In the genomic region with DNA sequence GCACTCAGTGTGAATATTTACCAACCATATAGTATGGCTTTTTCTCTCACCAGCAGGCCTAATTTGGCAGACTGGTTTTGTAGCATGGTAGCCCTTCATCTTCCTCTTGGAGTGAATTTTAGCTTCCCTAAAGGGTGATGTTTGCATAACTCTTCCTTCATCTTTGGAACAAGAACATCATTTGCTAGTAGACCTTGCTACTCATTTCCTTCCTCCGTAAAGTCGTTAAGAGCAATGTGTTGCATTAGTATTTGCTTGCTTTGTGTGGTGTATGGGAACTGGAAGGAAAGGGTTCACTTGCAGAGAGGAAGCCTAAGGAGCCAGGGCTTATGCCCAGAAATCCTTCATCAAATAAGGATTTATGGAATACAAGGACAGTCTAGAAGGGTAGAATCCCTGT, we compare ENCODE assay signal across 20 cellular contexts.
"Had no signal": no experiment of that assay in that cellular context is flagged by ENCODE, and none has a peak within 500 bp of the region (broad histone marks: within the 10 kb centered on the region; RNA-seq: fewer than 3 reads in every experiment).

No MANE protein-coding gene starts in this region.

- H3K4me1 Mint-ChIP-seq: activated B cell treated with CpG ODN at 0.5 μM for 24 hours; activated CD4-positive, alpha-beta memory T cell treated with anti-CD3 and anti-CD28 coated beads, Interleukin-2, amount 10 ng/mL, durations not matched to agents 7 days and 5 days; activated CD4-positive, alpha-beta T cell treated with anti-CD3 and anti-CD28 coated beads, Interleukin-2, amount 10 ng/mL, durations not matched to agents 7 days and 5 days; activated T-helper 17 cell treated with anti-CD3 and anti-CD28 coated beads, Interleukin-2, amount 50 U/mL, for 72 hours had no signal

- H3K27ac Mint-ChIP-seq: activated B cell treated with CpG ODN at 0.5 μM for 24 hours; activated CD4-positive, alpha-beta memory T cell treated with anti-CD3 and anti-CD28 coated beads, Interleukin-2, amount 10 ng/mL, durations not matched to agents 7 days and 5 days; activated CD4-positive, alpha-beta T cell treated with anti-CD3 and anti-CD28 coated beads, Interleukin-2, amount 10 ng/mL, durations not matched to agents 7 days and 5 days; activated naive CD4-positive, alpha-beta T cell treated with anti-CD3 and anti-CD28 coated beads for 36 hours; activated naive CD8-positive, alpha-beta T cell; activated T-helper 17 cell treated with anti-CD3 and anti-CD28 coated beads, Interleukin-2, amount 50 U/mL, for 72 hours; T-helper 1 cell treated with Interleukin-12 subunit alpha and Interleukin-12 subunit beta and Interleukin-4 antibody, amounts not matched to agents 30 μg/mL and 1 μg/mL, for 36 hours had no signal

- DNase-seq: activated B cell treated with CpG ODN at 0.5 μM for 24 hours; activated CD4-positive, alpha-beta memory T cell treated with anti-CD3 and anti-CD28 coated beads, Interleukin-2, amount 10 ng/mL, durations not matched to agents 7 days and 5 days; activated CD4-positive, alpha-beta T cell treated with anti-CD3 and anti-CD28 coated beads, Interleukin-2, amount 10 ng/mL, durations not matched to agents 7 days and 5 days; activated gamma-delta T cell; activated naive CD4-positive, alpha-beta T cell treated with anti-CD3 and anti-CD28 coated beads for 36 hours; activated T-cell treated with anti-CD3 and anti-CD28 coated beads for 4 hours; activated T-cell treated with anti-CD3 and anti-CD28 coated beads, Interleukin-2, amount 50 U/mL, for 48 hours; cerebellar nuclear complex; KBM-7; NCI-H1092 treated with DMSO at 0.1 percent for 48 hours; NCI-H1417 treated with DMSO at 0.1 percent for 48 hours; NCI-H1694; NCI-H2029; NCI-H2107; NCI-H2171 treated with DMSO at 0.1 percent for 48 hours; NCI-H345; NCI-H510A had no signal

- H3K4me3 Mint-ChIP-seq: activated B cell treated with CpG ODN at 0.5 μM for 24 hours; activated CD4-positive, alpha-beta memory T cell treated with anti-CD3 and anti-CD28 coated beads, Interleukin-2, amount 10 ng/mL, durations not matched to agents 7 days and 5 days; activated CD4-positive, alpha-beta T cell treated with anti-CD3 and anti-CD28 coated beads, Interleukin-2, amount 10 ng/mL, durations not matched to agents 7 days and 5 days; activated naive CD4-positive, alpha-beta T cell treated with anti-CD3 and anti-CD28 coated beads for 36 hours; activated naive CD8-positive, alpha-beta T cell; activated T-helper 17 cell treated with anti-CD3 and anti-CD28 coated beads, Interleukin-2, amount 50 U/mL, for 72 hours; T-helper 1 cell treated with Interleukin-12 subunit alpha and Interleukin-12 subunit beta and Interleukin-4 antibody, amounts not matched to agents 30 μg/mL and 1 μg/mL, for 36 hours had no signal

- H3K9me3 Mint-ChIP-seq: activated B cell treated with CpG ODN at 0.5 μM for 24 hours; activated CD4-positive, alpha-beta memory T cell treated with anti-CD3 and anti-CD28 coated beads, Interleukin-2, amount 10 ng/mL, durations not matched to agents 7 days and 5 days; activated CD4-positive, alpha-beta T cell treated with anti-CD3 and anti-CD28 coated beads, Interleukin-2, amount 10 ng/mL, durations not matched to agents 7 days and 5 days; activated naive CD4-positive, alpha-beta T cell treated with anti-CD3 and anti-CD28 coated beads for 36 hours; T-helper 1 cell treated with Interleukin-12 subunit alpha and Interleukin-12 subunit beta and Interleukin-4 antibody, amounts not matched to agents 30 μg/mL and 1 μg/mL, for 36 hours had no signal

- H3K27me3 Mint-ChIP-seq: activated B cell treated with CpG ODN at 0.5 μM for 24 hours; activated CD4-positive, alpha-beta memory T cell treated with anti-CD3 and anti-CD28 coated beads, Interleukin-2, amount 10 ng/mL, durations not matched to agents 7 days and 5 days; activated CD4-positive, alpha-beta T cell treated with anti-CD3 and anti-CD28 coated beads, Interleukin-2, amount 10 ng/mL, durations not matched to agents 7 days and 5 days; activated naive CD8-positive, alpha-beta T cell; activated T-helper 17 cell treated with anti-CD3 and anti-CD28 coated beads, Interleukin-2, amount 50 U/mL, for 72 hours had no signal
